ENCODE assay signal across 8 cellular contexts in the genomic region with DNA sequence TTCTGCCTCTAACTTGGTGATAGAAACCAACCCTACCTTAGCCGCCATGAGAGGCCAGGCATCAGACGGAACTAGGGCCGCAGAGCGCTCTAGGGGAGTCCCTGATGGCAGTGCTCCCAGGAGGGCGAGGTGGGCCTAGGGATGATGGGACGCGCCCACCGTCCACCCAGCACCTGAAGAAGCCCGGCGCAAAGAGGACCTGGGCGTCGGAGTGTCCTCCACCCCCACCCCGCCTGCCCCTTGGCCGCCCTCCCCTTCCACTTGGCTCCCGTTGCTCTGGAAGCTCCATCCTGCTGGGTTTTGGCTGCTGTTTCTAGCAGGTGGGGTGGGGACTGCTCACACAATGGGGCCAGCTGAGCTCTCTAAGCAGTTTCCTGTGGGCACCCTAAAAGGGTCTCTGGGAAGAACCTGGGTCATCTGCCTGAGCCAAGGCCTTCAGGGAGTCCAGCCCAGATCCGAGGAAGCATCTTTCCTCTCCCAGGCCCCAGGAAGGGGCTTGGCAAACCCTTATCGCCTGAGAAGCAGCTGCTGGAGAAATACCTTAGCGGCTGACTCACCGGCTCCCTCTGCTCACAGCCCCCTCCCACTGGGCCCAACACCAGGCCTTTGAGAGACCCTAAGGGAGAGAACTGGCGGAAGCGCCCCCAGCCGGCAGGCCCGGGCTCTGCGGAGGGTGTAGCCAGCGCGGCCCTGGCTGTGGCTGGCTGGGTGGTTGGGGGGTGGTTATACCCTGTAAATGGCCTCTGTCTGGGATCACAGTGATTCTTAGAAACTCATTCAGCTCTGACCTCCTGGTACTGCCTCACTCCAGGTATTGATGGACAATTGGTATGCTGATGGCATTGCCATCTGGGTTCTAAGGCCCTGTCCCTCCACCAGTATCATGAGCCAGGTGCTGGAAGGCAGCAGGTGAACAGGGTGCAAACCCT. TPM values are rescaled to one million over a fixed set of nuclear protein-coding genes. Genes with fewer than 3 reads are reported as not detected.
A peak's percentile ranks its signal among the peaks of the same experiment; 100 is the strongest.
DNase-seq lines count a peak whose midpoint lies in the region; ATAC-seq, FAIRE-seq and TF ChIP-seq lines count a peak whose summit lies in the region.

No MANE protein-coding gene starts in this region.

- no peak overlapping the region for H3K9ac ChIP-seq in HUES64 (ENCODE audit: low read depth, low read length)
- H3K9ac ChIP-seq in GM12878 (ENCODE audit: control insufficient read depth, insufficient read depth, low read length) = no peak overlapping the region

- no peaks in the 10 kb centered on the region for H4K20me1 ChIP-seq in GM12878 (ENCODE audit: control insufficient read depth, insufficient read depth)

- RAD21 ChIA-PET in GM12878 (lab: Charles Lee; ENCODE audit: unreplicated experiment) = interaction anchor here (0.7 to 3.1 kb wide), 2 partner anchors 12 to 53 kb away, joined by 3 to 15 read pairs; no protein-coding TSS in a partner anchor

- H3K9me3 ChIP-seq in BE2C (no peaks in the 10 kb centered on the region), HUES64 (ENCODE audit: insufficient read depth, low read depth, low read length) (no peaks in the 10 kb centered on the region), GM12878 (replicated peaks; ENCODE audit: control insufficient read depth, insufficient read depth, low read length) (no peaks in the 10 kb centered on the region)

- H3K36me3 ChIP-seq in BE2C = no peaks in the 10 kb centered on the region
- no peaks in the 10 kb centered on the region for H3K36me3 ChIP-seq in HUES64 (ENCODE audit: insufficient read depth, low read length)
- H3K36me3 ChIP-seq in GM12878 (ENCODE audit: control insufficient read depth in 2 of 2, insufficient read depth in 2 of 2, low read length in 1 of 2) = no peaks in the 10 kb centered on the region
- H3K36me3 ChIP-seq in kidney epithelial cell (ENCODE audit: control insufficient read depth, insufficient read depth, low read length) = no peaks in the 10 kb centered on the region

- FAIRE-seq in GM12878 (lab: Jason Lieb, UNC) = no peak

- H3K27me3 ChIP-seq in BE2C (no peaks in the 10 kb centered on the region), HUES64 (ENCODE audit: insufficient read depth, low read length) (no peaks in the 10 kb centered on the region), GM12878 (replicated peaks in 1 of 2; ENCODE audit: control insufficient read depth in 2 of 2, insufficient read depth in 2 of 2, low read length in 1 of 2) (no peaks in the 10 kb centered on the region; a peak in 2 of 4 replicates), kidney epithelial cell (ENCODE audit: control insufficient read depth, insufficient read depth, low read length) (no peaks in the 10 kb centered on the region)

- no peaks in the 10 kb centered on the region for H3K4me1 ChIP-seq in BE2C
- peaks cover 27% of the 10 kb centered on the region for H3K4me1 ChIP-seq in HUES64 (ENCODE audit: insufficient read depth, low read length)
- H3K4me1 ChIP-seq in GM12878 (ENCODE audit: control insufficient read depth, insufficient read depth, low read length) = peaks cover 22% of the 10 kb centered on the region

- CTCF ChIA-PET in GM12878 (lab: Yijun Ruan, JAX) = interaction anchor here (1.1 to 4.5 kb wide), 8 partner anchors 11 to 345 kb away, joined by 3 to 26 read pairs (median 3); no protein-coding TSS in a partner anchor

- intact Hi-C loops in GM12878 (cut with micrococcal nuclease; ENCODE audit: unreplicated experiment) = no loop called here

- no peak for TF ChIP-seq EP300 in GM12878 (IDR thresholded peaks at IDR 0.05; ENCODE audit: borderline replicate concordance in 1 of 2, control insufficient read depth in 1 of 2, low read depth in 2 of 2, low read length in 2 of 2)

- no peak for TF ChIP-seq RAD21 in GM12878 (IDR thresholded peaks at IDR 0.05; ENCODE audit: insufficient read depth, low read depth, low read length)

- no peak overlapping the region for H2AFZ ChIP-seq in GM12878 (ENCODE audit: control insufficient read depth, low read depth, low read length)

- H3K27ac ChIP-seq in HUES64 (ENCODE audit: low read depth, low read length) = peak overlapping the region; percentile 85
- H3K27ac ChIP-seq in GM12878 (ENCODE audit: control insufficient read depth, insufficient read depth) = no peak overlapping the region

- POLR2A ChIA-PET in GM12878 (lab: Charles Lee) = no interaction called here

- no TSS peak for BruUV-seq in GM12878 (replicated peaks; lab: Mats Ljungman, UMichigan)

- ATAC-seq in GM12878 (peak; percentile 52), GM21528 (IDR thresholded peaks at IDR 0.05; ENCODE audit: low FRiP score, unreplicated experiment) (no peak)

- H3K4me2 ChIP-seq in GM12878 (ENCODE audit: control insufficient read depth, insufficient read depth) = no peak overlapping the region

- SMC1A ChIA-PET in GM12878 (lab: Charles Lee; ENCODE audit: uncharacterized antibody, unreplicated experiment) = interaction anchor here (0.8 to 1.9 kb wide), 3 partner anchors 10 to 54 kb away, joined by 3 to 4 read pairs (median 3); no protein-coding TSS in a partner anchor

- H3K79me2 ChIP-seq in GM12878 (ENCODE audit: control insufficient read depth, insufficient read depth, low read length) = no peaks in the 10 kb centered on the region

- WGBS in HUES64 = 22% methylated on average over 26 of the region's 26 CpGs
- 56% methylated on average over 25 of the region's 26 CpGs for WGBS in GM12878 (ENCODE audit: insufficient coverage, insufficient replicate concordance, low lambda C conversion rate, missing lambda C conversion rate)

- H3K4me3 ChIP-seq in BE2C (ENCODE audit: low read depth, low read length) (no peak overlapping the region), HUES64 (ENCODE audit: low read length) (peak overlapping the region; percentile 66), GM12878 (no peak overlapping the region), kidney epithelial cell (ENCODE audit: low read depth, low read length) (no peak overlapping the region)

- DNase-seq in BE2C (peak; percentile 48), GM12878 (ENCODE audit: low read depth, low spot score) (no peak), kidney epithelial cell (ENCODE audit: low read depth) (no peak), activated gamma-delta T cell treated with Interleukin-2 at 50 U/mL for 16 hours (no peak), activated gamma-delta T cell (lab: John Stamatoyannopoulos, UW) (no peak)
- no peak for DNase-seq in central memory CD4-positive, alpha-beta T cell

- no peak for TF ChIP-seq POLR2A in GM12878 (IDR thresholded peaks at IDR 0.05; ENCODE audit: low read depth, low read length)

- TF ChIP-seq CTCF in BE2C (IDR thresholded peaks at IDR 0.05; ENCODE audit: low read depth, low read length) = no peak
- peak; percentile 19 to 41 (median 33); a peak in 4 of 6 replicates for TF ChIP-seq CTCF in GM12878 (IDR thresholded peaks at IDR 0.05 in 2 of 3, conservative IDR thresholded peaks at IDR 0.05 in 1 of 3; ENCODE audit: control insufficient read depth in 2 of 3, extremely low read depth in 1 of 3, insufficient read depth in 1 of 3, low read depth in 3 of 3, low read length in 3 of 3)
- peak; percentile 80 for TF ChIP-seq CTCF in kidney epithelial cell (IDR thresholded peaks at IDR 0.05; ENCODE audit: insufficient read depth, low read length, poor library complexity, severe bottlenecking)

- in situ Hi-C loops in GM12878 (cut with MboI) = no loop called here

TF ChIP-seq in GM12878, 131 proteins besides CTCF, POLR2A, EP300 and RAD21 (continues in another document):
- no peak for TF ChIP-seq HCFC1 (IDR thresholded peaks at IDR 0.05; ENCODE audit: low read length)

RNA-seq across cellular contexts. Expression of a gene that starts 19.3 kb away (rescaled TPM):
- 0.42 TPM for polyA plus RNA-seq in BE2C (2012; ENCODE audit: insufficient read depth, insufficient read length, low read depth)
- polyA plus RNA-seq in HUES64 (2013, experiment 1 of 2) = 4.6 TPM
- 9.1 TPM for polyA plus RNA-seq in HUES64 (2013, experiment 2 of 2)
- 3.5 and 4.3 TPM in 2 replicates for total RNA-seq in GM12878 (2013; cell fraction: nucleolus; rRNA removed)
- total RNA-seq in GM12878 (2014; rRNA removed) (0.11 and 1.2 TPM in 2 replicates), GM12878 (2014; rRNA removed; fragmentation: Illumina TruSeq; extraction: Trizol) (0.04 TPM in 1 of 2 replicates, not detected in the other), GM12878 (2021) (1.0 and 1.4 TPM in 2 replicates), kidney epithelial cell (3.2 and 4.5 TPM in 2 replicates)
- polyA plus RNA-seq in GM12878 (2011; ENCODE audit: low read depth) = 0.91 TPM
- polyA plus RNA-seq in GM12878 (2011; rRNA removed) (0.18 and 0.26 TPM in 2 replicates), GM12878 (2014; fragmentation: Illumina TruSeq; extraction: Trizol) (0.25 and 0.28 TPM in 2 replicates), GM12878 (2014; fragmentation: Nextera tagmentation; extraction: Ambion mirVana) (under 1 TPM; 0.03 to 0.13 TPM), GM12878 (2014; rRNA removed) (0.20 and 0.28 TPM in 2 replicates), GM12878 (2016; fragmentation: Nextera tagmentation; extraction: Ambion mirVana) (under 1 TPM; 0.24 to 0.27 TPM)
- polyA plus RNA-seq in GM12878 (2011; cell fraction: cytosol; rRNA removed) = 0.20 and 0.30 TPM in 2 replicates
- polyA plus RNA-seq in GM12878 (2011; cell fraction: nucleus; rRNA removed) = 0.37 and 0.75 TPM in 2 replicates
- polyA plus RNA-seq in GM12878 (2012) = 2.7 and 3.3 TPM in 2 replicates
- 0.31 and 0.37 TPM in 2 replicates for polyA minus RNA-seq in GM12878 (2011; rRNA and poly(A)+ RNA removed)
- 0.94 and 2.4 TPM in 2 replicates for polyA minus RNA-seq in GM12878 (2011; cell fraction: cytosol; rRNA and poly(A)+ RNA removed)
- polyA minus RNA-seq in GM12878 (2011; cell fraction: nucleus; rRNA and poly(A)+ RNA removed) = 0.36 and 0.67 TPM in 2 replicates

RNA-seq across cellular contexts. Expression of a gene that starts 50.5 kb away (rescaled TPM):
- 74.7 TPM for polyA plus RNA-seq in BE2C (2012; ENCODE audit: insufficient read depth, insufficient read length, low read depth)
- 51.0 TPM for polyA plus RNA-seq in HUES64 (2013, experiment 1 of 2)
- polyA plus RNA-seq in HUES64 (2013, experiment 2 of 2) = 50.1 TPM
- total RNA-seq in GM12878 (2013; cell fraction: nucleolus; rRNA removed) = 125 and 130 TPM in 2 replicates
- total RNA-seq in GM12878 (2014; rRNA removed) = 59.0 and 67.4 TPM in 2 replicates
- total RNA-seq in GM12878 (2014; rRNA removed; fragmentation: Illumina TruSeq; extraction: Trizol) = 17.5 and 22.3 TPM in 2 replicates
- total RNA-seq in GM12878 (2021) = 69.3 and 78.4 TPM in 2 replicates
- polyA plus RNA-seq in GM12878 (2011; ENCODE audit: low read depth) = 16.5 TPM
- polyA plus RNA-seq in GM12878 (2011; rRNA removed) = 16.5 and 35.2 TPM in 2 replicates
- polyA plus RNA-seq in GM12878 (2011; cell fraction: cytosol; rRNA removed) = 68.4 and 86.8 TPM in 2 replicates
- 403 and 444 TPM in 2 replicates for polyA plus RNA-seq in GM12878 (2011; cell fraction: nucleus; rRNA removed)
- 43.3 and 52.1 TPM in 2 replicates for polyA plus RNA-seq in GM12878 (2012)
- polyA plus RNA-seq in GM12878 (2014; fragmentation: Illumina TruSeq; extraction: Trizol) = 8.3 and 29.0 TPM in 2 replicates
- polyA plus RNA-seq in GM12878 (2014; fragmentation: Nextera tagmentation; extraction: Ambion mirVana) = 1 to 10 TPM in 1 of 2 experiments, under 1 TPM in 1; 0.50 to 1.6 TPM
- polyA plus RNA-seq in GM12878 (2014; rRNA removed) = 68.4 and 78.5 TPM in 2 replicates
- polyA plus RNA-seq in GM12878 (2016; fragmentation: Nextera tagmentation; extraction: Ambion mirVana) = 10 to 100 TPM; 43.7 to 44.6 TPM
- polyA minus RNA-seq in GM12878 (2011; rRNA and poly(A)+ RNA removed) = 36.9 and 81.4 TPM in 2 replicates
- 26.5 and 41.5 TPM in 2 replicates for polyA minus RNA-seq in GM12878 (2011; cell fraction: cytosol; rRNA and poly(A)+ RNA removed)
- polyA minus RNA-seq in GM12878 (2011; cell fraction: nucleus; rRNA and poly(A)+ RNA removed) = 67.3 and 115 TPM in 2 replicates
- 69.6 and 95.7 TPM in 2 replicates for total RNA-seq in kidney epithelial cell
